Comparison of ENCODE assay signal across 8 cellular contexts in the genomic region with DNA sequence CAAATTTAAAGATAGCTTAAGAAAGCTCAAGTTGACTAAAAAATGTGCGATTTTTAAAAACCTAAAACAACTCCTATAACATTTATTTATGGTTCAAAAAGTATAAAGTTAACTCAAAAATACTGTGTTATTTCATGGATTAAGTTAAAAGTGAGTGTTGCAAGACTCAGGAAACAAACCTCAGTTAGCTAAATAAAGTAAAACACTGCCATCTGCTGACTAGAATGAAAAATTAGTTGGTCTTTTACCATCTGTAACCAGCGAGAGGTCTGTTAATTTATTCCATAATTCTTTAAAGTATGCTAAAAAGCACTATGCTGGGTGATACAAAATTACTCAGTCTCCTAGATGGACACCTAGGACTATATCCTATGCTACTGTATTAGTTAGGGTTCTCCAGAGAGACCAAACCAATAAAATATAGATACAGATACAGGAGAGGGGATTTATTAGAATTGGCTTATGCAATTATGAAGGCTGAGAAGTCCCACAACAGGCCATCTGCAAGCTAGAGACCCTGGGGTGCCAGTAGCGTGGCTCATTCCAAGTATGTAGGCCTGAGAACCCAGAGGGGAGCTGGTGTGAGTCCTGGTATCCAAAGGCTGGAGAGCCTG. TPM values are rescaled to one million over a fixed set of nuclear protein-coding genes. Genes with fewer than 3 reads are reported as not detected.
DNase-seq lines count a peak whose midpoint lies in the region; ATAC-seq and TF ChIP-seq lines count a peak whose summit lies in the region.

No MANE protein-coding gene starts in this region.

- no peak overlapping the region for H3K4me3 ChIP-seq in neutrophil (ENCODE audit: low read depth in 1 of 2, low read length in 1 of 2)

- peaks cover 66 to 69% of the 10 kb centered on the region in 2 experiments for H3K4me1 ChIP-seq in neutrophil (ENCODE audit: control insufficient read depth in 1 of 2, insufficient read depth in 1 of 2, low read depth in 1 of 2, low read length in 1 of 2)

- intact Hi-C loops in activated CD4-positive, alpha-beta T cell treated with anti-CD3 and anti-CD28 coated beads for 36 hours (cut with DNase I, micrococcal nuclease), result loop anchor here (1.0 to 10.0 kb wide), 4 partner anchors 221 to 1327 kb away; no protein-coding TSS in a partner anchor

- no peaks in the 10 kb centered on the region for H3K9me3 ChIP-seq in neutrophil

- H3K27me3 ChIP-seq in neutrophil, result peaks cover 5% of the 10 kb centered on the region

- TF ChIP-seq CTCF in neutrophil (IDR thresholded peaks at IDR 0.05), result peak; percentile 49

- no peaks in the 10 kb centered on the region for H3K9me3 Mint-ChIP-seq in activated naive CD8-positive, alpha-beta T cell treated with anti-CD3 and anti-CD28 coated beads for 36 hours
- H3K9me3 Mint-ChIP-seq in activated CD4-positive, alpha-beta memory T cell treated with anti-CD3 and anti-CD28 coated beads, Interleukin-2, amount 10 ng/mL, durations not matched to agents 7 days and 5 days, result no peaks in the 10 kb centered on the region
- no peaks in the 10 kb centered on the region for H3K9me3 Mint-ChIP-seq in activated CD4-positive, alpha-beta T cell treated with anti-CD3 and anti-CD28 coated beads for 36 hours (ENCODE audit: low read depth)

- ATAC-seq in HG02970 (IDR thresholded peaks at IDR 0.05; ENCODE audit: low FRiP score, unreplicated experiment), result peak; percentile 56
- ATAC-seq in activated CD4-positive, alpha-beta T cell treated with anti-CD3 and anti-CD28 coated beads for 36 hours, result no peak

- no peak overlapping the region for H3K4me3 Mint-ChIP-seq in activated naive CD8-positive, alpha-beta T cell treated with anti-CD3 and anti-CD28 coated beads for 36 hours
- H3K4me3 Mint-ChIP-seq in activated CD4-positive, alpha-beta memory T cell treated with anti-CD3 and anti-CD28 coated beads, Interleukin-2, amount 10 ng/mL, durations not matched to agents 7 days and 5 days, result no peak overlapping the region
- H3K4me3 Mint-ChIP-seq in activated CD4-positive, alpha-beta T cell treated with anti-CD3 and anti-CD28 coated beads for 36 hours, result no peak overlapping the region

- no peaks in the 10 kb centered on the region for H3K36me3 Mint-ChIP-seq in activated naive CD8-positive, alpha-beta T cell treated with anti-CD3 and anti-CD28 coated beads for 36 hours
- H3K36me3 Mint-ChIP-seq in activated CD4-positive, alpha-beta memory T cell treated with anti-CD3 and anti-CD28 coated beads, Interleukin-2, amount 10 ng/mL, durations not matched to agents 7 days and 5 days (ENCODE audit: low read depth), result peaks cover 3% of the 10 kb centered on the region
- no peaks in the 10 kb centered on the region for H3K36me3 Mint-ChIP-seq in activated CD4-positive, alpha-beta T cell treated with anti-CD3 and anti-CD28 coated beads for 36 hours (ENCODE audit: low read depth)

- H3K36me3 ChIP-seq in neutrophil, result no peaks in the 10 kb centered on the region

- POLR2A ChIA-PET in activated CD4-positive, alpha-beta memory T cell treated with anti-CD3 and anti-CD28 coated beads, Interleukin-2, amount 10 ng/mL, durations not matched to agents 7 days and 5 days (lab: Charles Lee), result no interaction called here
- POLR2A ChIA-PET in activated CD4-positive, alpha-beta T cell treated with anti-CD3 and anti-CD28 coated beads for 36 hours (lab: Charles Lee), result no interaction called here

- H3K27ac Mint-ChIP-seq in activated naive CD8-positive, alpha-beta T cell treated with anti-CD3 and anti-CD28 coated beads for 36 hours, result no peak overlapping the region
- H3K27ac Mint-ChIP-seq in activated CD4-positive, alpha-beta memory T cell treated with anti-CD3 and anti-CD28 coated beads, Interleukin-2, amount 10 ng/mL, durations not matched to agents 7 days and 5 days, result no peak overlapping the region
- H3K27ac Mint-ChIP-seq in activated CD4-positive, alpha-beta T cell treated with anti-CD3 and anti-CD28 coated beads for 36 hours, result no peak overlapping the region

- H3K4me1 Mint-ChIP-seq in activated naive CD8-positive, alpha-beta T cell treated with anti-CD3 and anti-CD28 coated beads for 36 hours, result peaks cover 3% of the 10 kb centered on the region
- peaks cover 9% of the 10 kb centered on the region for H3K4me1 Mint-ChIP-seq in activated CD4-positive, alpha-beta memory T cell treated with anti-CD3 and anti-CD28 coated beads, Interleukin-2, amount 10 ng/mL, durations not matched to agents 7 days and 5 days
- H3K4me1 Mint-ChIP-seq in activated CD4-positive, alpha-beta T cell treated with anti-CD3 and anti-CD28 coated beads for 36 hours, result peaks cover 8% of the 10 kb centered on the region

- CTCF ChIA-PET in activated CD4-positive, alpha-beta memory T cell treated with anti-CD3 and anti-CD28 coated beads, Interleukin-2, amount 10 ng/mL, durations not matched to agents 7 days and 5 days (lab: Charles Lee), result interaction anchor here (0.7 to 3.6 kb wide), 5 partner anchors 13 to 396 kb away, joined by 3 to 24 read pairs (median 5); no protein-coding TSS in a partner anchor
- CTCF ChIA-PET in activated CD4-positive, alpha-beta T cell treated with anti-CD3 and anti-CD28 coated beads for 36 hours (lab: Charles Lee), result interaction anchor here (0.7 to 2.4 kb wide), 11 partner anchors 12 to 1326 kb away, joined by 3 to 21 read pairs (median 4); no protein-coding TSS in a partner anchor

- DNase-seq in DMS114 treated with DMSO at 0.1 percent for 48 hours (lab: John Stamatoyannopoulos, UW; ENCODE audit: unreplicated experiment) (peak; percentile 34), NCI-H82 treated with DMSO at 0.1 percent for 48 hours (lab: John Stamatoyannopoulos, UW; ENCODE audit: unreplicated experiment) (peak; percentile 44), dermis blood vessel endothelial cell (peak; percentile 73)
- no peak for DNase-seq in activated naive CD8-positive, alpha-beta T cell treated with anti-CD3 and anti-CD28 coated beads for 36 hours
- no peak for DNase-seq in activated CD4-positive, alpha-beta memory T cell treated with anti-CD3 and anti-CD28 coated beads, Interleukin-2, amount 10 ng/mL, durations not matched to agents 7 days and 5 days
- no peak for DNase-seq in activated CD4-positive, alpha-beta T cell treated with anti-CD3 and anti-CD28 coated beads for 36 hours

- peaks cover 35% of the 10 kb centered on the region for H3K27me3 Mint-ChIP-seq in activated naive CD8-positive, alpha-beta T cell treated with anti-CD3 and anti-CD28 coated beads for 36 hours
- peaks cover 30% of the 10 kb centered on the region for H3K27me3 Mint-ChIP-seq in activated CD4-positive, alpha-beta memory T cell treated with anti-CD3 and anti-CD28 coated beads, Interleukin-2, amount 10 ng/mL, durations not matched to agents 7 days and 5 days
- peaks cover 41% of the 10 kb centered on the region for H3K27me3 Mint-ChIP-seq in activated CD4-positive, alpha-beta T cell treated with anti-CD3 and anti-CD28 coated beads for 36 hours

- H3K27ac ChIP-seq in neutrophil, result no peak overlapping the region

RNA-seq across cellular contexts. Expression of a gene that starts 4.9 kb away (rescaled TPM):
- 103 and 145 TPM in 2 replicates for total RNA-seq in dermis blood vessel endothelial cell
- total RNA-seq in activated naive CD8-positive, alpha-beta T cell treated with anti-CD3 and anti-CD28 coated beads for 36 hours, result under 1 TPM; 0.52 to 0.80 TPM
- 1 to 10 TPM; 1.4 to 1.5 TPM for total RNA-seq in activated CD4-positive, alpha-beta memory T cell treated with anti-CD3 and anti-CD28 coated beads, Interleukin-2, amount 10 ng/mL, durations not matched to agents 7 days and 5 days
- total RNA-seq in activated CD4-positive, alpha-beta T cell treated with anti-CD3 and anti-CD28 coated beads for 36 hours, result 1 to 10 TPM; 1.8 to 2.3 TPM

Comparison
In these comparisons a context has a peak if more than half of its experiments do, and no peak if none do; other contexts are left out.
1. DNase-seq: peak in DMS114 treated with DMSO at 0.1 percent for 48 hours (single experiment), NCI-H82 treated with DMSO at 0.1 percent for 48 hours (single experiment) and dermis blood vessel endothelial cell (single experiment); none in activated naive CD8-positive, alpha-beta T cell treated with anti-CD3 and anti-CD28 coated beads for 36 hours (single experiment), activated CD4-positive, alpha-beta memory T cell treated with anti-CD3 and anti-CD28 coated beads, Interleukin-2, amount 10 ng/mL, durations not matched to agents 7 days and 5 days (single experiment) and activated CD4-positive, alpha-beta T cell treated with anti-CD3 and anti-CD28 coated beads for 36 hours (single experiment).
2. RNA of a gene that starts 4.9 kb away (total RNA-seq): 103 to 145 TPM in dermis blood vessel endothelial cell; 1.8 to 2.3 TPM in activated CD4-positive, alpha-beta T cell treated with anti-CD3 and anti-CD28 coated beads for 36 hours, 1.4 to 1.5 TPM in activated CD4-positive, alpha-beta memory T cell treated with anti-CD3 and anti-CD28 coated beads, Interleukin-2, amount 10 ng/mL, durations not matched to agents 7 days and 5 days and 0.52 to 0.80 TPM in activated naive CD8-positive, alpha-beta T cell treated with anti-CD3 and anti-CD28 coated beads for 36 hours; every median in the first group is over 10 times any median in the second.